ENCODE assay signal across 8 cellular contexts in genomic region chr17:37373530-37374159, GRCh38. TPM values are rescaled to one million over a fixed set of nuclear protein-coding genes. Genes with fewer than 3 reads are reported as not detected.
A peak's percentile ranks its signal among the peaks of the same experiment; 100 is the strongest.
DNase-seq lines count a peak whose midpoint lies in the region; ATAC-seq and TF ChIP-seq lines count a peak whose summit lies in the region.

No MANE protein-coding gene starts in this region.

- peak; percentile 42 for DNase-seq in AG04449 (ENCODE audit: low read depth, low spot score)
- peak; percentile 77 for DNase-seq in MV-4-11 (lab: John Stamatoyannopoulos, UW)
- peak; percentile 78 for DNase-seq in RWPE1 (ENCODE audit: low spot score)
- DNase-seq in activated T-helper 1 cell treated with anti-CD3 and anti-CD28 coated beads, Interleukin-12 subunit alpha, Interleukin-12 subunit beta, Interleukin-2, Interleukin-4 antibody, amounts not matched to agents 30 ng/mL and 10 ng/mL and 1 ng/mL, durations not matched to agents 14 hours and 24 hours and 36 hours (ENCODE audit: low spot score): peak; percentile 62
- DNase-seq in fibroblast of pulmonary artery (ENCODE audit: low read depth): peak; percentile 92
- peak in 48 of 56 donors; percentile 0 to 83 (median 32) for DNase-seq in nucleus accumbens (lab: John Stamatoyannopoulos, UW)
- peak; percentile 54 to 73 for DNase-seq in tibial artery

- no peaks in the 10 kb centered on the region for H3K27me3 ChIP-seq in tibial artery

- TF ChIP-seq CTCF in AG04449 (IDR thresholded peaks at IDR 0.05; ENCODE audit: insufficient read depth, low read length, missing control alignments) (peak; percentile 99), RWPE1 (conservative IDR thresholded peaks at IDR 0.05; ENCODE audit: low read depth) (peak; percentile 99), fibroblast of pulmonary artery (IDR thresholded peaks at IDR 0.05; ENCODE audit: low read length, missing control alignments) (no peak), tibial artery (IDR thresholded peaks at IDR 0.05) (peak; percentile 93 to 95)

- H3K9me3 Mint-ChIP-seq in activated T-helper 1 cell treated with anti-CD3 and anti-CD28 coated beads, Interleukin-12 subunit alpha, Interleukin-12 subunit beta, Interleukin-2, Interleukin-4 antibody, amounts not matched to agents 30 ng/mL and 10 ng/mL and 1 ng/mL, durations not matched to agents 14 hours and 24 hours and 36 hours: no peaks in the 10 kb centered on the region

- intact Hi-C loops in activated T-helper 1 cell treated with anti-CD3 and anti-CD28 coated beads, Interleukin-12 subunit alpha, Interleukin-12 subunit beta, Interleukin-2, Interleukin-4 antibody, amounts not matched to agents 30 ng/mL and 10 ng/mL and 1 ng/mL, durations not matched to agents 14 hours and 24 hours and 36 hours (cut with micrococcal nuclease): loop anchor here (1.0 to 10.0 kb wide), 5 partner anchors 14 to 441 kb away; no protein-coding TSS in a partner anchor
- intact Hi-C loops in tibial artery (cut with DNase I; ENCODE audit: low total_unique reads): no loop called here

- no peaks in the 10 kb centered on the region for H3K4me1 ChIP-seq in tibial artery

- peak; percentile 62 for ATAC-seq in GM18909 (IDR thresholded peaks at IDR 0.05; ENCODE audit: poor library complexity, unreplicated experiment)

- no peak overlapping the region for H3K27ac Mint-ChIP-seq in activated T-helper 1 cell treated with anti-CD3 and anti-CD28 coated beads, Interleukin-12 subunit alpha, Interleukin-12 subunit beta, Interleukin-2, Interleukin-4 antibody, amounts not matched to agents 30 ng/mL and 10 ng/mL and 1 ng/mL, durations not matched to agents 14 hours and 24 hours and 36 hours

- H3K4me3 Mint-ChIP-seq in activated T-helper 1 cell treated with anti-CD3 and anti-CD28 coated beads, Interleukin-12 subunit alpha, Interleukin-12 subunit beta, Interleukin-2, Interleukin-4 antibody, amounts not matched to agents 30 ng/mL and 10 ng/mL and 1 ng/mL, durations not matched to agents 14 hours and 24 hours and 36 hours: no peak overlapping the region

- H3K9me3 ChIP-seq in tibial artery: no peaks in the 10 kb centered on the region

- CTCF ChIA-PET in AG04449 (lab: Yijun Ruan, JAX): interaction anchor here (0.6 to 8.7 kb wide), 76 partner anchors 9 to 776 kb away, joined by 3 to 189 read pairs (median 4); partner anchors contain the start of genes MRM1 and SYNRG
- CTCF ChIA-PET in RWPE1 (lab: Yijun Ruan, JAX): interaction anchor here (0.6 to 1.7 kb wide), 26 partner anchors 8 to 762 kb away, joined by 3 to 13 read pairs (median 4); no protein-coding TSS in a partner anchor

- H3K4me1 Mint-ChIP-seq in activated T-helper 1 cell treated with anti-CD3 and anti-CD28 coated beads, Interleukin-12 subunit alpha, Interleukin-12 subunit beta, Interleukin-2, Interleukin-4 antibody, amounts not matched to agents 30 ng/mL and 10 ng/mL and 1 ng/mL, durations not matched to agents 14 hours and 24 hours and 36 hours (ENCODE audit: low read depth): peaks cover 8% of the 10 kb centered on the region

- H3K36me3 ChIP-seq in tibial artery: no peaks in the 10 kb centered on the region

- H3K4me3 ChIP-seq in AG04449 (ENCODE audit: low read depth, low read length): no peak overlapping the region
- no peak overlapping the region for H3K4me3 ChIP-seq in fibroblast of pulmonary artery (replicated peaks; ENCODE audit: low read depth, low read length)
- H3K4me3 ChIP-seq in tibial artery: no peak overlapping the region

- no peaks in the 10 kb centered on the region for H3K27me3 Mint-ChIP-seq in activated T-helper 1 cell treated with anti-CD3 and anti-CD28 coated beads, Interleukin-12 subunit alpha, Interleukin-12 subunit beta, Interleukin-2, Interleukin-4 antibody, amounts not matched to agents 30 ng/mL and 10 ng/mL and 1 ng/mL, durations not matched to agents 14 hours and 24 hours and 36 hours (ENCODE audit: insufficient read depth)

- POLR2A ChIA-PET in AG04449 (lab: Yijun Ruan, JAX): no interaction called here
- POLR2A ChIA-PET in RWPE1 (lab: Yijun Ruan, JAX; ENCODE audit: low non-redundant PET): interaction anchor here (0.6 kb wide), 2 partner anchors 25 to 106 kb away, joined by 4 to 7 read pairs; no protein-coding TSS in a partner anchor

- H3K27ac ChIP-seq in RWPE1 (peak overlapping the region; percentile 8; the same call in 1 of the 2 replicates), tibial artery (no peak overlapping the region)

- H3K36me3 Mint-ChIP-seq in activated T-helper 1 cell treated with anti-CD3 and anti-CD28 coated beads, Interleukin-12 subunit alpha, Interleukin-12 subunit beta, Interleukin-2, Interleukin-4 antibody, amounts not matched to agents 30 ng/mL and 10 ng/mL and 1 ng/mL, durations not matched to agents 14 hours and 24 hours and 36 hours (ENCODE audit: low read depth): no peaks in the 10 kb centered on the region

RNA-seq across cellular contexts. Expression of gene C17orf78, which starts 2.1 kb away (rescaled TPM):
- total RNA-seq in activated T-helper 1 cell treated with anti-CD3 and anti-CD28 coated beads, Interleukin-12 subunit alpha, Interleukin-12 subunit beta, Interleukin-2, Interleukin-4 antibody, amounts not matched to agents 30 ng/mL and 10 ng/mL and 1 ng/mL, durations not matched to agents 14 hours and 24 hours and 36 hours: not detected in 2 replicates

RNA-seq across cellular contexts. Expression of gene ACACA, which starts 33.0 kb away (rescaled TPM):
- total RNA-seq in activated T-helper 1 cell treated with anti-CD3 and anti-CD28 coated beads, Interleukin-12 subunit alpha, Interleukin-12 subunit beta, Interleukin-2, Interleukin-4 antibody, amounts not matched to agents 30 ng/mL and 10 ng/mL and 1 ng/mL, durations not matched to agents 14 hours and 24 hours and 36 hours: 110 and 122 TPM in 2 replicates

RNA-seq across cellular contexts. Expression of gene TADA2A, which starts 33.0 kb away (rescaled TPM):
- total RNA-seq in activated T-helper 1 cell treated with anti-CD3 and anti-CD28 coated beads, Interleukin-12 subunit alpha, Interleukin-12 subunit beta, Interleukin-2, Interleukin-4 antibody, amounts not matched to agents 30 ng/mL and 10 ng/mL and 1 ng/mL, durations not matched to agents 14 hours and 24 hours and 36 hours: 39.7 and 41.9 TPM in 2 replicates

Comparison
In these comparisons a context has a peak if more than half of its experiments do, and no peak if none do; other contexts are left out.
1. DNase-seq: peak in every context shown above with its lines; median percentile 92 in fibroblast of pulmonary artery; 78 in RWPE1; 77 in MV-4-11; 64 in tibial artery; 62 in activated T-helper 1 cell treated with anti-CD3 and anti-CD28 coated beads, Interleukin-12 subunit alpha, Interleukin-12 subunit beta, Interleukin-2, Interleukin-4 antibody, amounts not matched to agents 30 ng/mL and 10 ng/mL and 1 ng/mL, durations not matched to agents 14 hours and 24 hours and 36 hours; 42 in AG04449; 32 in nucleus accumbens.